In the genomic region with DNA sequence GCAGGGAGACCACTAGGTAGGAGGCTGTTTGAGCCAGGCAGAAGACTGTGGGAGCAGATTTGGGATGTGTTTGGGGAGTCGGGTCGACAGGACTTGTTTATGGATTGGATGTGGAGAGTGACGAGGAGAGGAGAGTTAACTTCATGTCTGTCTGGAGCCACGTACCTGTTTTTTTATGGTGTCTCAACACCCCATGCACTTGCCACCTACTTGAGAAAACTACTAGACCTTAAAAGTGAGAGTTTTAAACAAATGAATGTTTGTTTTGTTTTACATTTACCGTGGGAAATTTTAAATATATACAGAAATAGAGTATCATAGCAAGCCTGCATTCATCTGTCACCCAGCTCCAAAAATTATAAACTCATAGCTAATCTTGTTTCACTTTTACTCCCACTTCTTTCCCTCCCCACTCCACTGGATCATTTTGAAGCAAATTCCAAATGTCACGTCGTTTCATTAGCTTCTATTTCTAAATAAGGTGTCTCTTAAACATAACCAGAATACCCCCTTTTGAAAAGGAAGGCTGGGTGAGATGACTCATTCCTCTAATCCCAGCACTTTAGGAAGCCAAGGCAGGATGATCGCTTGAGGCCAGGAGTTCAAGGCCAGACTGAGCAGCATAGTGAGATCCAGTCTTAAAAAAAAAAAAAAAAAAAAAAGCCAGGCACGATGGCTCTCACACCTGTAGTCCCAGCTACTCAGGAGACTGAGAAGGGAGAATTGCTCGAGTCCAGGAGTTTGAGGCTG, we compare ENCODE assay signal across 17 cellular contexts.
DNase-seq lines count a peak whose midpoint lies in the region; TF ChIP-seq lines count a peak whose summit lies in the region.
"Had no signal": no experiment of that assay in that cellular context is flagged by ENCODE, and none has a peak within 500 bp of the region (broad histone marks: within the 10 kb centered on the region; RNA-seq: fewer than 3 reads in every experiment).

No MANE protein-coding gene starts in this region.

- TF ChIP-seq POLR2A in adrenal gland (IDR thresholded peaks at IDR 0.05) (no peak), esophagus muscularis mucosa (IDR thresholded peaks at IDR 0.05; ENCODE audit: low read depth) (no peak), ovary (IDR thresholded peaks at IDR 0.05) (no peak)

- intact Hi-C loops in adrenal gland (cut with DNase I): no loop called here
- intact Hi-C loops in esophagus muscularis mucosa (cut with DNase I): loop anchor here (10.0 kb wide), 1 partner anchor 137 kb away; the partner anchor contains the start of gene ANO6
- intact Hi-C loops in ovary (cut with DNase I): loop anchor here in 3 of 4 donors (10.0 kb wide), 2 partner anchors 47 to 373 kb away; partner anchors contain the start of gene ARID2 (in 1 of the 3)
- intact Hi-C loops in tibial artery (cut with DNase I; ENCODE audit: low total_unique reads): no loop called here
- intact Hi-C loops in posterior cingulate gyrus (cut with DNase I): no loop called here

- WGBS in adrenal gland, 4 donors: 75 to 78% (median 76%) methylated on average over 10 of the region's 10 CpGs
- whole genome bisulfite sequencing in esophagus muscularis mucosa: 44% methylated on average over 10 of the region's 10 CpGs
- WGBS in ovary, 3 donors: 19 to 25% (median 21%) methylated on average over 10 of the region's 10 CpGs

- H3K27me3 ChIP-seq in adrenal gland (no peaks in the 10 kb centered on the region), esophagus muscularis mucosa (no peaks in the 10 kb centered on the region), ovary (no peaks in the 10 kb centered on the region), tibial artery (no peaks in the 10 kb centered on the region)

- DNase-seq in adrenal gland (peak in 4 of 7 donors; percentile 32 to 51 (median 41)), esophagus muscularis mucosa (ENCODE audit: extremely low spot score) (no peak), ovary (peak; percentile 46 to 65 (median 61)), tibial artery (no peak), posterior cingulate gyrus (no peak), SK-N-DZ (ENCODE audit: low spot score) (no peak)
- no peak for DNase-seq in activated CD8-positive, alpha-beta memory T cell treated with anti-CD3 and anti-CD28 coated beads for 24 hours
- DNase-seq: CD4-positive, alpha-beta memory T cell; DMS79 treated with DMSO at 0.1 percent for 48 hours; HCEC 1CT; NCI-H1105; NCI-H1694 treated with DMSO at 0.1 percent for 48 hours; NCI-H2107; NCI-H2227 treated with DMSO at 0.1 percent for 48 hours; NCI-H526; SHP77 had no signal

- H3K36me3 ChIP-seq in adrenal gland (replicated peaks in 1 of 2): peaks cover 0 to 12% of the 10 kb centered on the region in 2 donors
- peaks cover 21 to 38% (median 31%) of the 10 kb centered on the region in 4 donors for H3K36me3 ChIP-seq in esophagus muscularis mucosa
- H3K36me3 ChIP-seq in ovary: no peaks in the 10 kb centered on the region
- peaks cover 13 to 37% (median 30%) of the 10 kb centered on the region in 3 donors for H3K36me3 ChIP-seq in tibial artery

- H3K4me3 ChIP-seq in adrenal gland: no peak overlapping the region
- H3K4me3 ChIP-seq in esophagus muscularis mucosa: peak overlapping the region in 1 of 4 donors; percentile 2
- no peak overlapping the region for H3K4me3 ChIP-seq in ovary
- no peak overlapping the region for H3K4me3 ChIP-seq in tibial artery

- TF ChIP-seq CTCF in adrenal gland (IDR thresholded peaks at IDR 0.05) (no peak), esophagus muscularis mucosa (IDR thresholded peaks at IDR 0.05) (no peak), ovary (IDR thresholded peaks at IDR 0.05) (no peak), tibial artery (IDR thresholded peaks at IDR 0.05) (no peak)

- peaks cover 4 to 32% of the 10 kb centered on the region in 2 donors for H3K4me1 ChIP-seq in adrenal gland (replicated peaks in 1 of 2)
- peaks cover 5 to 59% (median 51%) of the 10 kb centered on the region in 4 donors for H3K4me1 ChIP-seq in esophagus muscularis mucosa
- peaks cover 26% of the 10 kb centered on the region for H3K4me1 ChIP-seq in ovary (ENCODE audit: insufficient read depth)
- peaks cover 0 to 33% (median 18%) of the 10 kb centered on the region in 4 donors for H3K4me1 ChIP-seq in tibial artery

- TF ChIP-seq EP300 in esophagus muscularis mucosa (IDR thresholded peaks at IDR 0.05) (no peak), ovary (IDR thresholded peaks at IDR 0.05) (no peak)

- H3K27ac ChIP-seq in adrenal gland (no peak overlapping the region), esophagus muscularis mucosa (replicated peaks in 1 of 4) (peak overlapping the region; percentile 69 to 79 (median 74)), ovary (peak overlapping the region in 1 of 2 donors; percentile 53), tibial artery (peak overlapping the region; percentile 42 to 43)
- H3K27ac ChIP-seq: HL-60 had no signal

- H3K9me3 ChIP-seq in adrenal gland (replicated peaks in 1 of 3) (no peaks in the 10 kb centered on the region), esophagus muscularis mucosa (no peaks in the 10 kb centered on the region), ovary (no peaks in the 10 kb centered on the region), tibial artery (no peaks in the 10 kb centered on the region)

Comparison
In these comparisons a context has a peak if more than half of its experiments do, and no peak if none do; other contexts are left out.
1. DNase-seq: peak in adrenal gland (4 of 7) and ovary (5 of 5); none in esophagus muscularis mucosa (single experiment), tibial artery (0 of 2), activated CD8-positive, alpha-beta memory T cell treated with anti-CD3 and anti-CD28 coated beads for 24 hours (single experiment), posterior cingulate gyrus (0 of 10) and SK-N-DZ (single experiment).
2. H3K27ac ChIP-seq: peak in esophagus muscularis mucosa (4 of 4) and tibial artery (2 of 2); none in adrenal gland (0 of 5).
3. intact Hi-C loops: an anchor here in esophagus muscularis mucosa (10.0 kb wide) and ovary (10.0 kb wide); none called in adrenal gland, tibial artery and posterior cingulate gyrus.